Comparison of ENCODE assay signal across 18 cellular contexts in the genomic region with DNA sequence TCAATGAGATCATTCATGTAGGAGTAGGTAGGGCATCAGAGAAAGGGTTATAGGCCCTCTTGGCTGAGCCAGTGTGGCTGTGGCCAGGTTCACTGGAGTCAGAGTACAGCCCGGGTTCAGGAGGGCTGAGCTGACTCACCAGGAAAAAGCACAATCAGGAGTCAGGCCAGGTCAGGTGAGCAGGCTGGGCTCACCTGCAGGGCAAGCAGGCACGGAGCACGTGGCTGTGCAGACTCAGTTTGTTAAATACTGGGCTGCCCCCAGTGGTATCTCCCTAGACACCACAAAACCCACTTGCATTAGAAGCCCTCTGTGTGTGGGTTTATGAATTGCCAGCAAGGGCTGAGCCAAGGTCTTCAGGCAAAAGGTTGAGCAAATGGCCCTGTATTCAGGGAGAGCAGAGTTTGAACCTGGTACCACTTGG.
DNase-seq lines count a peak whose midpoint lies in the region; ATAC-seq and TF ChIP-seq lines count a peak whose summit lies in the region.
"Had no signal": no experiment of that assay in that cellular context is flagged by ENCODE, and none has a peak within 500 bp of the region (broad histone marks: within the 10 kb centered on the region; RNA-seq: fewer than 3 reads in every experiment).

No MANE protein-coding gene starts in this region.

- TF ChIP-seq CTCF in colonic mucosa (IDR thresholded peaks at IDR 0.05), result no peak
- no peak for TF ChIP-seq CTCF in tibial nerve (IDR thresholded peaks at IDR 0.05)

- no peak overlapping the region for H4K8ac ChIP-seq in mesendoderm (ENCODE audit: low read depth, low read length)

- no peaks in the 10 kb centered on the region for H3K79me2 ChIP-seq in mesendoderm (ENCODE audit: control insufficient read depth, insufficient read depth, low read length)

- H3K18ac ChIP-seq in mesendoderm (ENCODE audit: low read length), result no peak overlapping the region

- TF ChIP-seq POLR2A in tibial nerve (IDR thresholded peaks at IDR 0.05), result no peak

- no peak overlapping the region for H2BK120ac ChIP-seq in mesendoderm (ENCODE audit: low read depth, low read length)

- no peak overlapping the region for H3K4me2 ChIP-seq in mesendoderm (ENCODE audit: low read length)

- H3K9ac ChIP-seq in colonic mucosa (ENCODE audit: low read depth in 2 of 2, low read length in 2 of 2) (no peak overlapping the region), mesendoderm (ENCODE audit: low read length) (no peak overlapping the region)

- DNase-seq in DMS53 treated with DMSO at 0.1 percent for 48 hours (lab: John Stamatoyannopoulos, UW; ENCODE audit: unreplicated experiment) (peak; percentile 45), NAMALWA (ENCODE audit: low spot score) (peak; percentile 27), colonic mucosa (peak; percentile 71), mesendoderm (peak; percentile 57), NCI-H345 (lab: John Stamatoyannopoulos, UW) (no peak), tibial nerve (ENCODE audit: low spot score in 2 of 2) (no peak), activated gamma-delta T cell treated with Interleukin-2 at 50 U/mL for 16 hours (no peak)
- DNase-seq: activated gamma-delta T cell; dorsolateral prefrontal cortex; GOT3; KBM-7; NCI-H146; NCI-H510A; nephron progenitor cell; right cardiac atrium; stimulated activated CD4-positive, alpha-beta T cell treated with anti-CD3 and anti-CD28 coated beads, Interleukin-2, amount 100 ng/mL, for 48 hours; stimulated activated CD8-positive, alpha-beta memory T cell treated with anti-CD3 and anti-CD28 coated beads, Interleukin-4, amount 100 ng/mL, for 48 hours had no signal

- no peak overlapping the region for H3K4ac ChIP-seq in mesendoderm (ENCODE audit: low read depth, low read length)

- H3K56ac ChIP-seq in mesendoderm (ENCODE audit: low read length), result no peak overlapping the region

- intact Hi-C loops in colonic mucosa (cut with DNase I), result no loop called here

- H3K36me3 ChIP-seq in colonic mucosa (no peaks in the 10 kb centered on the region), mesendoderm (ENCODE audit: control insufficient read depth, insufficient read depth, low read length) (no peaks in the 10 kb centered on the region), tibial nerve (no peaks in the 10 kb centered on the region)

- no peak overlapping the region for H3K4me3 ChIP-seq in colonic mucosa
- no peak overlapping the region for H3K4me3 ChIP-seq in mesendoderm (ENCODE audit: low read length)
- H3K4me3 ChIP-seq in tibial nerve, result no peak overlapping the region
- H3K4me3 ChIP-seq: dorsolateral prefrontal cortex had no signal

- no peak overlapping the region for H2BK15ac ChIP-seq in mesendoderm (replicated peaks; ENCODE audit: low read depth)

- H2BK5ac ChIP-seq in mesendoderm (ENCODE audit: low read length), result no peak overlapping the region

- H2AK5ac ChIP-seq in mesendoderm (ENCODE audit: low read length), result no peak overlapping the region

- H4K5ac ChIP-seq in mesendoderm (ENCODE audit: low read length), result no peak overlapping the region

- no CpG with 5 or more reads among the region's 3 CpGs for WGBS in mesendoderm (ENCODE audit: extremely low coverage, insufficient coverage, low lambda C conversion rate)
- 66 to 70% methylated on average over 3 of the region's 3 CpGs for WGBS in tibial nerve, 2 donors

- no peak overlapping the region for H3K27ac ChIP-seq in colonic mucosa
- H3K27ac ChIP-seq in mesendoderm (ENCODE audit: low read depth, low read length), result no peak overlapping the region
- no peak overlapping the region for H3K27ac ChIP-seq in tibial nerve
- H3K27ac ChIP-seq: dorsolateral prefrontal cortex had no signal

- no peak overlapping the region for H3K23ac ChIP-seq in mesendoderm (ENCODE audit: low read length)

- H3K27me3 ChIP-seq in colonic mucosa, result no peaks in the 10 kb centered on the region
- no peaks in the 10 kb centered on the region for H3K27me3 ChIP-seq in mesendoderm (ENCODE audit: insufficient read depth, low read length, poor library complexity)
- H3K27me3 ChIP-seq in tibial nerve, result no peaks in the 10 kb centered on the region

- no peak for ATAC-seq in HG03469 (IDR thresholded peaks at IDR 0.05; ENCODE audit: unreplicated experiment)

- no peaks in the 10 kb centered on the region for H3K9me3 ChIP-seq in colonic mucosa
- no peaks in the 10 kb centered on the region for H3K9me3 ChIP-seq in tibial nerve

- H3K4me1 ChIP-seq in colonic mucosa, result no peaks in the 10 kb centered on the region
- H3K4me1 ChIP-seq in mesendoderm (ENCODE audit: control insufficient read depth, low read depth, low read length), result no peaks in the 10 kb centered on the region
- peaks cover 0 to 13% (median 0%) of the 10 kb centered on the region in 4 donors for H3K4me1 ChIP-seq in tibial nerve

- H3K79me1 ChIP-seq in mesendoderm (ENCODE audit: low read length), result no peaks in the 10 kb centered on the region

- TF ChIP-seq EP300 in tibial nerve (IDR thresholded peaks at IDR 0.05), result no peak

Comparison
In these comparisons a context has a peak if more than half of its experiments do, and no peak if none do; other contexts are left out.
1. DNase-seq: peak in DMS53 treated with DMSO at 0.1 percent for 48 hours (single experiment), NAMALWA (single experiment), colonic mucosa (single experiment) and mesendoderm (single experiment); none in NCI-H345 (single experiment), tibial nerve (0 of 2) and activated gamma-delta T cell treated with Interleukin-2 at 50 U/mL for 16 hours (single experiment).